ENCODE assay signal across 21 cellular contexts in genomic region chr9:69891696-69892095, GRCh38.
DNase-seq lines count a peak whose midpoint lies in the region; ATAC-seq and TF ChIP-seq lines count a peak whose summit lies in the region.
"Had no signal": no experiment of that assay in that cellular context is flagged by ENCODE, and none has a peak within 500 bp of the region (broad histone marks: within the 10 kb centered on the region; RNA-seq: fewer than 3 reads in every experiment).

No MANE protein-coding gene starts in this region.

- H3K56ac ChIP-seq in mesendoderm (ENCODE audit: low read length): no peak overlapping the region

- TF ChIP-seq CTCF in heart left ventricle (IDR thresholded peaks at IDR 0.05): no peak
- TF ChIP-seq CTCF in right atrium auricular region (IDR thresholded peaks at IDR 0.05): no peak
- peak; percentile 49 for TF ChIP-seq CTCF in chondrocyte (IDR thresholded peaks at IDR 0.05)
- TF ChIP-seq CTCF in progenitor cell of endocrine pancreas (IDR thresholded peaks at IDR 0.05; ENCODE audit: unreplicated experiment): no peak

- H3K4me3 Mint-ChIP-seq in chondrocyte (ENCODE audit: unreplicated experiment) (no peak overlapping the region), progenitor cell of endocrine pancreas (ENCODE audit: low read depth) (no peak overlapping the region)
- H3K4me3 Mint-ChIP-seq: B cell; CD4-positive, CD25-positive, alpha-beta regulatory T cell; CD8-positive, alpha-beta T cell had no signal

- no peak overlapping the region for H2AK5ac ChIP-seq in mesendoderm (ENCODE audit: low read length)

- H3K9ac ChIP-seq in mesendoderm (ENCODE audit: low read length): no peak overlapping the region
- H3K9ac ChIP-seq: BLaER1, GM23248 had no signal

- H3K36me3 ChIP-seq in heart left ventricle: no peaks in the 10 kb centered on the region
- H3K36me3 ChIP-seq in right atrium auricular region: no peaks in the 10 kb centered on the region
- no peaks in the 10 kb centered on the region for H3K36me3 ChIP-seq in mesendoderm (ENCODE audit: control insufficient read depth, insufficient read depth, low read length)
- H3K36me3 ChIP-seq: BLaER1 had no signal

- ATAC-seq in heart left ventricle: peak; percentile 33 to 47 (median 45)
- ATAC-seq: CD8-positive, alpha-beta T cell; GM12878 had no signal

- no peaks in the 10 kb centered on the region for H3K27me3 Mint-ChIP-seq in chondrocyte (ENCODE audit: low read depth)
- H3K27me3 Mint-ChIP-seq in progenitor cell of endocrine pancreas: peaks cover 3% of the 10 kb centered on the region
- H3K27me3 Mint-ChIP-seq: B cell; CD4-positive, CD25-positive, alpha-beta regulatory T cell had no signal

- WGBS in heart left ventricle, 4 donors: 41 to 46% (median 42%) methylated on average over 4 of the region's 4 CpGs
- WGBS in mesendoderm (ENCODE audit: extremely low coverage, insufficient coverage, low lambda C conversion rate): no CpG with 5 or more reads among the region's 4 CpGs

- DNase-seq in heart left ventricle (no peak), right atrium auricular region (ENCODE audit: low spot score) (no peak), LHCN-M2 (ENCODE audit: low read depth) (peak; percentile 59), chondrocyte (ENCODE audit: low spot score) (no peak), myocyte (ENCODE audit: low read depth) (peak; percentile 24), mucosa of gallbladder (ENCODE audit: low spot score) (no peak), progenitor cell of endocrine pancreas (ENCODE audit: low spot score, unreplicated experiment) (no peak), mesendoderm (no peak)
- DNase-seq: CD4-positive, CD25-positive, alpha-beta regulatory T cell; CD8-positive, alpha-beta T cell; DMS 273 treated with DMSO at 0.1 percent for 48 hours; DMS79; EL; GDM1; GM23248; H7; HCEC 1CT had no signal

- H3K9me3 Mint-ChIP-seq in chondrocyte (ENCODE audit: low read depth) (no peaks in the 10 kb centered on the region), progenitor cell of endocrine pancreas (ENCODE audit: low read depth) (no peaks in the 10 kb centered on the region)
- H3K9me3 Mint-ChIP-seq: CD4-positive, CD25-positive, alpha-beta regulatory T cell; CD8-positive, alpha-beta T cell had no signal

- H3K27ac ChIP-seq in heart left ventricle (no peak overlapping the region), right atrium auricular region (peak overlapping the region in 1 of 2 donors; percentile 38), mesendoderm (ENCODE audit: low read depth, low read length) (no peak overlapping the region)
- H3K27ac ChIP-seq: BLaER1, C4-2B, GM23248 had no signal

- peaks cover 0 to 13% (median 0%) of the 10 kb centered on the region in 12 donors for H3K4me1 ChIP-seq in heart left ventricle
- no peaks in the 10 kb centered on the region for H3K4me1 ChIP-seq in right atrium auricular region
- H3K4me1 ChIP-seq in mesendoderm (ENCODE audit: control insufficient read depth, low read depth, low read length): no peaks in the 10 kb centered on the region
- H3K4me1 ChIP-seq: BLaER1 had no signal

- H3K27ac Mint-ChIP-seq in chondrocyte (ENCODE audit: unreplicated experiment) (no peak overlapping the region), progenitor cell of endocrine pancreas (no peak overlapping the region)
- H3K27ac Mint-ChIP-seq: B cell; CD4-positive, CD25-positive, alpha-beta regulatory T cell; CD8-positive, alpha-beta T cell had no signal

- H3K23ac ChIP-seq in mesendoderm (ENCODE audit: low read length): no peak overlapping the region

- H4K5ac ChIP-seq in mesendoderm (ENCODE audit: low read length): no peak overlapping the region

- H3K27me3 ChIP-seq in heart left ventricle: no peaks in the 10 kb centered on the region
- no peaks in the 10 kb centered on the region for H3K27me3 ChIP-seq in right atrium auricular region
- no peaks in the 10 kb centered on the region for H3K27me3 ChIP-seq in mesendoderm (ENCODE audit: insufficient read depth, low read length, poor library complexity)
- H3K27me3 ChIP-seq: BLaER1 had no signal

- H3K4me2 ChIP-seq in mesendoderm (ENCODE audit: low read length): no peak overlapping the region
- H3K4me2 ChIP-seq: BLaER1 had no signal

- no peak for TF ChIP-seq POLR2A in heart left ventricle (IDR thresholded peaks at IDR 0.05)

- peaks cover 29% of the 10 kb centered on the region for H3K4me1 Mint-ChIP-seq in chondrocyte (ENCODE audit: low read depth)
- H3K4me1 Mint-ChIP-seq in progenitor cell of endocrine pancreas (ENCODE audit: low read depth): peaks cover 9% of the 10 kb centered on the region
- H3K4me1 Mint-ChIP-seq: CD4-positive, CD25-positive, alpha-beta regulatory T cell had no signal

- H3K79me1 ChIP-seq in mesendoderm (ENCODE audit: low read length): no peaks in the 10 kb centered on the region

- no peaks in the 10 kb centered on the region for H3K79me2 ChIP-seq in mesendoderm (ENCODE audit: control insufficient read depth, insufficient read depth, low read length)

- H3K9me3 ChIP-seq in heart left ventricle (no peaks in the 10 kb centered on the region), right atrium auricular region (no peaks in the 10 kb centered on the region)
- H3K9me3 ChIP-seq: BLaER1 had no signal

- no peak overlapping the region for H2BK15ac ChIP-seq in mesendoderm (replicated peaks; ENCODE audit: low read depth)

- no peak overlapping the region for H2BK120ac ChIP-seq in mesendoderm (ENCODE audit: low read depth, low read length)

- H3K4ac ChIP-seq in mesendoderm (ENCODE audit: low read depth, low read length): no peak overlapping the region

- no peak overlapping the region for H3K18ac ChIP-seq in mesendoderm (ENCODE audit: low read length)

- H3K36me3 Mint-ChIP-seq in chondrocyte (ENCODE audit: low read depth) (no peaks in the 10 kb centered on the region), progenitor cell of endocrine pancreas (ENCODE audit: insufficient read depth) (no peaks in the 10 kb centered on the region)
- H3K36me3 Mint-ChIP-seq: CD4-positive, CD25-positive, alpha-beta regulatory T cell; CD8-positive, alpha-beta T cell had no signal

- no peak overlapping the region for H4K8ac ChIP-seq in mesendoderm (ENCODE audit: low read depth, low read length)

- H2BK5ac ChIP-seq in mesendoderm (ENCODE audit: low read length): no peak overlapping the region

- intact Hi-C loops in heart left ventricle (cut with DNase I): no loop called here

- no peak overlapping the region for H3K4me3 ChIP-seq in heart left ventricle
- no peak overlapping the region for H3K4me3 ChIP-seq in right atrium auricular region
- no peak overlapping the region for H3K4me3 ChIP-seq in mesendoderm (ENCODE audit: low read length)
- H3K4me3 ChIP-seq: BLaER1, GM12878, GM23248 had no signal

Comparison
In these comparisons a context has a peak if more than half of its experiments do, and no peak if none do; other contexts are left out.
1. DNase-seq: peak in LHCN-M2 (single experiment) and myocyte (single experiment); none in heart left ventricle (0 of 5), right atrium auricular region (single experiment), chondrocyte (single experiment), mucosa of gallbladder (single experiment), progenitor cell of endocrine pancreas (single experiment) and mesendoderm (single experiment).